In the genomic region with DNA sequence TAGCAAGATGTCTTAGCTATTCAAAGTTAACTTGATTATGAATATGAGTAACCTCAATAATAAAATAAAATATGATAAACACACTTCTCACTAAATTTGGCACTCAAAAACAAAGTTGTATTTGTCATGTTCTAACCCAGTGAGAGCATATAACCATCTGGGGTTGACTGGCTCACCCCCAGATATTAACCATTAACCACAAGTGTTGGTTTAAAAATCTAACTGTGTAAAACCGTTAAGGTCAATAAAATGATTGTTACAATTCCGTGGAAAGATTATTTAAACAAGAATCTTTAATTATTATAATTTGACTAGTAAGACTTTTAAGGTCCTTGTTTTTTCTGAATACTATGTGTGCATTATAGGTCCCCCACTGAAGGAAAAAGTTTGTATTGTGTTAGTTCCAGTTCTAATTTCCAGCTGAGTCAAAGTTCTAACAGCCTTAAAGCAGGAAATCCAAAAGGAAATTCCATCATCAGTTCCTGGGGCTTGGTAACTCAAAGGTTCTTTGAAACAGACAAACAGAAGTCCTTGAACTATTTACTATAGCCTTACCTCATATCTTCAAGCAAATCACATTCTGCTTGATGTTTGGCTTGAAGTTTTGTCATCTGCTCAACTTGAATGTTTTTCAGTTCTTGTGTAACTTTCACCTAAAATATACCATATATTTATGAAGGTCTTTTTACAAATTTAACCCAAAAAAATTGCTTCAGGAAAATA, we compare ENCODE assay signal across 9 cellular contexts. TPM values are rescaled to one million over a fixed set of nuclear protein-coding genes. Genes with fewer than 3 reads are reported as not detected.
DNase-seq lines count a peak whose midpoint lies in the region; ATAC-seq and TF ChIP-seq lines count a peak whose summit lies in the region.
"Had no signal": no experiment of that assay in that cellular context is flagged by ENCODE, and none has a peak within 500 bp of the region (broad histone marks: within the 10 kb centered on the region; RNA-seq: fewer than 3 reads in every experiment).

No MANE protein-coding gene starts in this region.

- no peaks in the 10 kb centered on the region for H3K27me3 Mint-ChIP-seq in activated naive CD4-positive, alpha-beta T cell treated with anti-CD3 and anti-CD28 coated beads, Interleukin-2, amount 50 U/mL, for 24 hours
- H3K27me3 Mint-ChIP-seq in activated naive CD8-positive, alpha-beta T cell treated with anti-CD3 and anti-CD28 coated beads for 36 hours, result no peaks in the 10 kb centered on the region
- H3K27me3 Mint-ChIP-seq in type B pancreatic cell, result no peaks in the 10 kb centered on the region

- H3K9me3 Mint-ChIP-seq in activated naive CD4-positive, alpha-beta T cell treated with anti-CD3 and anti-CD28 coated beads, Interleukin-2, amount 50 U/mL, for 24 hours, result no peaks in the 10 kb centered on the region
- no peaks in the 10 kb centered on the region for H3K9me3 Mint-ChIP-seq in activated naive CD8-positive, alpha-beta T cell treated with anti-CD3 and anti-CD28 coated beads for 36 hours
- no peaks in the 10 kb centered on the region for H3K9me3 Mint-ChIP-seq in type B pancreatic cell

- TF ChIP-seq CTCF in type B pancreatic cell (conservative IDR thresholded peaks at IDR 0.05), result no peak

- ATAC-seq in GM19467 (IDR thresholded peaks at IDR 0.05; ENCODE audit: unreplicated experiment), result no peak

- peak overlapping the region; percentile 23 for H3K27ac Mint-ChIP-seq in activated naive CD4-positive, alpha-beta T cell treated with anti-CD3 and anti-CD28 coated beads, Interleukin-2, amount 50 U/mL, for 24 hours
- H3K27ac Mint-ChIP-seq in activated naive CD8-positive, alpha-beta T cell treated with anti-CD3 and anti-CD28 coated beads for 36 hours, result no peak overlapping the region
- H3K27ac Mint-ChIP-seq in type B pancreatic cell, result no peak overlapping the region

- peaks cover 60% of the 10 kb centered on the region for H3K4me1 Mint-ChIP-seq in activated naive CD4-positive, alpha-beta T cell treated with anti-CD3 and anti-CD28 coated beads, Interleukin-2, amount 50 U/mL, for 24 hours
- peaks cover 42% of the 10 kb centered on the region for H3K4me1 Mint-ChIP-seq in activated naive CD8-positive, alpha-beta T cell treated with anti-CD3 and anti-CD28 coated beads for 36 hours
- peaks cover 24% of the 10 kb centered on the region for H3K4me1 Mint-ChIP-seq in type B pancreatic cell (ENCODE audit: unreplicated experiment)

- DNase-seq in activated naive CD4-positive, alpha-beta T cell (lab: John Stamatoyannopoulos, UW), result no peak
- no peak for DNase-seq in activated naive CD8-positive, alpha-beta T cell treated with anti-CD3 and anti-CD28 coated beads for 36 hours
- DNase-seq in kidney tubule cell (ENCODE audit: low spot score) (peak; percentile 72), type B pancreatic cell (ENCODE audit: extremely low spot score, unreplicated experiment) (no peak), OCI-M1 (lab: John Stamatoyannopoulos, UW) (no peak), NCI-H526 (lab: John Stamatoyannopoulos, UW) (no peak)
- DNase-seq: DMS153 had no signal

- H3K4me3 Mint-ChIP-seq in activated naive CD4-positive, alpha-beta T cell treated with anti-CD3 and anti-CD28 coated beads, Interleukin-2, amount 50 U/mL, for 24 hours, result no peak overlapping the region
- peak overlapping the region; percentile 98 for H3K4me3 Mint-ChIP-seq in activated naive CD8-positive, alpha-beta T cell treated with anti-CD3 and anti-CD28 coated beads for 36 hours
- peak overlapping the region; percentile 95 for H3K4me3 Mint-ChIP-seq in type B pancreatic cell

- H3K36me3 Mint-ChIP-seq in activated naive CD4-positive, alpha-beta T cell treated with anti-CD3 and anti-CD28 coated beads, Interleukin-2, amount 50 U/mL, for 24 hours, result peaks cover 2% of the 10 kb centered on the region
- H3K36me3 Mint-ChIP-seq in activated naive CD8-positive, alpha-beta T cell treated with anti-CD3 and anti-CD28 coated beads for 36 hours, result peaks cover 21% of the 10 kb centered on the region
- peaks cover 15% of the 10 kb centered on the region for H3K36me3 Mint-ChIP-seq in type B pancreatic cell

RNA-seq across cellular contexts. Expression of a gene that starts 2.5 kb away (rescaled TPM):
- 10 to 100 TPM; 19.9 to 22.6 TPM for total RNA-seq in activated naive CD8-positive, alpha-beta T cell treated with anti-CD3 and anti-CD28 coated beads for 36 hours
- 30.8 and 32.0 TPM in 2 replicates for total RNA-seq in type B pancreatic cell (ENCODE audit: low replicate concordance)
